In the genomic region with DNA sequence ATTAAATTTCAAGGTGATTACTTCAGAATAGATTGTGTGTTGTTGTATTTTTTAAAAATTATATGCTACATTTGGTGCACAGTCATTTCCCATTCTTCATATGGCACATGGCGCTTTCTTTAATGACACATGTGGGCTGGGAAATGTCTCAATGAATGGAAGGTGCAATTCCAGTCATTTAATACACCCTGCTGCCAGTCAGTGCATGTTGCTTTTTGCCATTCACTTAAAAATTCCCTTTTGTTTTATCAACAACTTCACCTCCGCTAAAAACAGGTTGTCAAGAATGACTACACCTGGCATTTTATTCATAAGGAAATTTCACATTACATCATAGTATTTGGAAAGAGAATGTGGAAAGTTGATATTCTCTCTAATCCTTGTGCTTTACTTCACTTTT, we compare ENCODE assay signal across 17 cellular contexts.
A peak's percentile ranks its signal among the peaks of the same experiment; 100 is the strongest.
DNase-seq lines count a peak whose midpoint lies in the region; ATAC-seq, FAIRE-seq and TF ChIP-seq lines count a peak whose summit lies in the region.
"Had no signal": no experiment of that assay in that cellular context is flagged by ENCODE, and none has a peak within 500 bp of the region (broad histone marks: within the 10 kb centered on the region; RNA-seq: fewer than 3 reads in every experiment).

No MANE protein-coding gene starts in this region.

- H3K36me3 Mint-ChIP-seq in type B pancreatic cell: no peaks in the 10 kb centered on the region
- H3K36me3 Mint-ChIP-seq: CD4-positive, alpha-beta memory T cell had no signal

- no TSS peak for BruUV-seq in HepG2 (replicated peaks; lab: Mats Ljungman, UMichigan)

- H3K27ac Mint-ChIP-seq in type B pancreatic cell: no peak overlapping the region
- H3K27ac Mint-ChIP-seq: CD4-positive, alpha-beta memory T cell had no signal

- no peaks in the 10 kb centered on the region for H3K4me1 ChIP-seq in HepG2 (ENCODE audit: insufficient read depth, low read length)
- no peaks in the 10 kb centered on the region for H3K4me1 ChIP-seq in right lobe of liver
- H3K4me1 ChIP-seq in foreskin keratinocyte: peaks cover 21% of the 10 kb centered on the region

- H3K4me3 ChIP-seq in HepG2 (replicated peaks in 1 of 3; ENCODE audit: insufficient read depth in 1 of 3, low read depth in 2 of 3, low read length in 3 of 3): no peak overlapping the region
- no peak overlapping the region for H3K4me3 ChIP-seq in right lobe of liver
- H3K4me3 ChIP-seq in epithelial cell of esophagus (ENCODE audit: low read length): no peak overlapping the region
- H3K4me3 ChIP-seq: GM23248 had no signal

- H3K9me3 ChIP-seq in HepG2 (ENCODE audit: low read length) (peaks cover 70% of the 10 kb centered on the region), right lobe of liver (peaks cover 0 to under 1% (median 0%) of the 10 kb centered on the region in 4 donors)

- TF ChIP-seq EP300 in HepG2 (IDR thresholded peaks at IDR 0.05; ENCODE audit: low read depth in 2 of 2, low read length in 2 of 2): no peak
- TF ChIP-seq EP300 in HepG2 (CRISPR knock-in tag; IDR thresholded peaks at IDR 0.05; ENCODE audit: borderline replicate concordance): no peak

- H4K20me1 ChIP-seq in HepG2 (ENCODE audit: insufficient read depth, low read length): no peaks in the 10 kb centered on the region

- no peak overlapping the region for H3K27ac ChIP-seq in HepG2 (ENCODE audit: extremely low read length, insufficient read depth, low read length)
- H3K27ac ChIP-seq in right lobe of liver: no peak overlapping the region
- H3K27ac ChIP-seq in foreskin keratinocyte: peak overlapping the region; percentile 49
- H3K27ac ChIP-seq: GM23248 had no signal

- H3K27me3 Mint-ChIP-seq in type B pancreatic cell: no peaks in the 10 kb centered on the region
- H3K27me3 Mint-ChIP-seq: CD4-positive, alpha-beta memory T cell had no signal

- no peaks in the 10 kb centered on the region for H3K4me1 Mint-ChIP-seq in type B pancreatic cell (ENCODE audit: unreplicated experiment)
- H3K4me1 Mint-ChIP-seq: CD4-positive, alpha-beta memory T cell had no signal

- H3K79me2 ChIP-seq in HepG2 (ENCODE audit: insufficient read depth, low read length): no peaks in the 10 kb centered on the region

- TF ChIP-seq RAD21 in HepG2 (CRISPR knock-in tag; IDR thresholded peaks at IDR 0.05): no peak

- no peak overlapping the region for H3K4me2 ChIP-seq in HepG2 (ENCODE audit: low read depth, low read length)

- ATAC-seq in HepG2 (no peak), right lobe of liver (no peak), foreskin keratinocyte (peak; percentile 62), GM21619 (IDR thresholded peaks at IDR 0.05; ENCODE audit: unreplicated experiment) (no peak)

- TF ChIP-seq CTCF in HepG2 (CRISPR knock-in tag; IDR thresholded peaks at IDR 0.05) (no peak), right lobe of liver (IDR thresholded peaks at IDR 0.05) (no peak), epithelial cell of esophagus (IDR thresholded peaks at IDR 0.05; ENCODE audit: insufficient read depth, low read depth, low read length, missing control alignments) (no peak), foreskin keratinocyte (conservative IDR thresholded peaks at IDR 0.05) (peak; percentile 29), type B pancreatic cell (conservative IDR thresholded peaks at IDR 0.05) (no peak)

- H3K36me3 ChIP-seq in HepG2 (replicated peaks in 1 of 2; ENCODE audit: control insufficient read depth in 1 of 2, insufficient read depth in 2 of 2, low read length in 2 of 2): no peaks in the 10 kb centered on the region
- no peaks in the 10 kb centered on the region for H3K36me3 ChIP-seq in right lobe of liver

- TF ChIP-seq POLR2A in HepG2 (IDR thresholded peaks at IDR 0.05; ENCODE audit: insufficient read depth in 1 of 2, low read depth in 2 of 2, low read length in 2 of 2) (no peak), right lobe of liver (IDR thresholded peaks at IDR 0.05) (no peak)

- no peaks in the 10 kb centered on the region for H3K27me3 ChIP-seq in HepG2 (ENCODE audit: control insufficient read depth in 1 of 2, insufficient read depth in 2 of 2, low read length in 2 of 2)
- no peaks in the 10 kb centered on the region for H3K27me3 ChIP-seq in right lobe of liver
- H3K27me3 ChIP-seq in foreskin keratinocyte: no peaks in the 10 kb centered on the region

- FAIRE-seq in HepG2 (lab: Jason Lieb, UNC): no peak
- FAIRE-seq: G401.6, GM12892, H1 had no signal

- POLR2A ChIA-PET in HepG2 (lab: Yijun Ruan, JAX): no interaction called here

- H3K4me3 Mint-ChIP-seq in type B pancreatic cell: no peak overlapping the region
- H3K4me3 Mint-ChIP-seq: CD4-positive, alpha-beta memory T cell had no signal

- intact Hi-C loops in HepG2 (cut with micrococcal nuclease; ENCODE audit: unreplicated experiment): no loop called here
- intact Hi-C loops in right lobe of liver (cut with DNase I): no loop called here

- H3K9me3 Mint-ChIP-seq in type B pancreatic cell: no peaks in the 10 kb centered on the region

- CTCF ChIA-PET in HepG2 (lab: Yijun Ruan, JAX; ENCODE audit: low intra/inter-chr PET ratio, low total read pairs): no interaction called here

- DNase-seq in HepG2 (ENCODE audit: low spot score) (no peak), right lobe of liver (no peak), epithelial cell of esophagus (ENCODE audit: low read depth) (peak; percentile 91), foreskin keratinocyte (peak; percentile 89 to 93), type B pancreatic cell (ENCODE audit: extremely low spot score, unreplicated experiment) (no peak)
- DNase-seq: C1 segment of cervical spinal cord; Calu3; CD4-positive, alpha-beta memory T cell; COR-L47; DND-41; GM23248; H7; HCEC 1CT had no signal

- no peak overlapping the region for H3K9ac ChIP-seq in HepG2 (ENCODE audit: insufficient read depth, low read depth, low read length)
- H3K9ac ChIP-seq: GM23248 had no signal

- in situ Hi-C loops in HepG2 (cut with HindIII; ENCODE audit: extremely low pct_ligation_motif_present, low pct_unique_long_range_greater_than_20kb): no loop called here

- WGBS in HepG2 (ENCODE audit: low lambda C conversion rate): 24% methylated on average over 2 of the region's 2 CpGs
- 66% methylated on average over 2 of the region's 2 CpGs for WGBS in right lobe of liver (ENCODE audit: insufficient coverage, low coverage, low lambda C conversion rate, missing lambda C conversion rate)

- no peak overlapping the region for H2AFZ ChIP-seq in HepG2 (ENCODE audit: low read length)
- H2AFZ ChIP-seq: GM23248 had no signal

TF ChIP-seq in HepG2, 621 proteins besides CTCF, POLR2A, EP300 and RAD21:
- TF ChIP-seq, protein P1, sequence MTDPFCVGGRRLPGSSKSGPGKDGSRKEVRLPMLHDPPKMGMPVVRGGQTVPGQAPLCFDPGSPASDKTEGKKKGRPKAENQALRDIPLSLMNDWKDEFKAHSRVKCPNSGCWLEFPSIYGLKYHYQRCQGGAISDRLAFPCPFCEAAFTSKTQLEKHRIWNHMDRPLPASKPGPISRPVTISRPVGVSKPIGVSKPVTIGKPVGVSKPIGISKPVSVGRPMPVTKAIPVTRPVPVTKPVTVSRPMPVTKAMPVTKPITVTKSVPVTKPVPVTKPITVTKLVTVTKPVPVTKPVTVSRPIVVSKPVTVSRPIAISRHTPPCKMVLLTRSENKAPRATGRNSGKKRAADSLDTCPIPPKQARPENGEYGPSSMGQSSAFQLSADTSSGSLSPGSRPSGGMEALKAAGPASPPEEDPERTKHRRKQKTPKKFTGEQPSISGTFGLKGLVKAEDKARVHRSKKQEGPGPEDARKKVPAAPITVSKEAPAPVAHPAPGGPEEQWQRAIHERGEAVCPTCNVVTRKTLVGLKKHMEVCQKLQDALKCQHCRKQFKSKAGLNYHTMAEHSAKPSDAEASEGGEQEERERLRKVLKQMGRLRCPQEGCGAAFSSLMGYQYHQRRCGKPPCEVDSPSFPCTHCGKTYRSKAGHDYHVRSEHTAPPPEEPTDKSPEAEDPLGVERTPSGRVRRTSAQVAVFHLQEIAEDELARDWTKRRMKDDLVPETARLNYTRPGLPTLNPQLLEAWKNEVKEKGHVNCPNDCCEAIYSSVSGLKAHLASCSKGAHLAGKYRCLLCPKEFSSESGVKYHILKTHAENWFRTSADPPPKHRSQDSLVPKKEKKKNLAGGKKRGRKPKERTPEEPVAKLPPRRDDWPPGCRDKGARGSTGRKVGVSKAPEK (CRISPR knock-in tag; IDR thresholded peaks at IDR 0.05; ENCODE audit: borderline replicate concordance): no peak
- TF ChIP-seq ZNF883 (CRISPR knock-in tag; IDR thresholded peaks at IDR 0.05; ENCODE audit: not compliant biosample characterization): no peak
- TF ChIP-seq, protein P2, sequence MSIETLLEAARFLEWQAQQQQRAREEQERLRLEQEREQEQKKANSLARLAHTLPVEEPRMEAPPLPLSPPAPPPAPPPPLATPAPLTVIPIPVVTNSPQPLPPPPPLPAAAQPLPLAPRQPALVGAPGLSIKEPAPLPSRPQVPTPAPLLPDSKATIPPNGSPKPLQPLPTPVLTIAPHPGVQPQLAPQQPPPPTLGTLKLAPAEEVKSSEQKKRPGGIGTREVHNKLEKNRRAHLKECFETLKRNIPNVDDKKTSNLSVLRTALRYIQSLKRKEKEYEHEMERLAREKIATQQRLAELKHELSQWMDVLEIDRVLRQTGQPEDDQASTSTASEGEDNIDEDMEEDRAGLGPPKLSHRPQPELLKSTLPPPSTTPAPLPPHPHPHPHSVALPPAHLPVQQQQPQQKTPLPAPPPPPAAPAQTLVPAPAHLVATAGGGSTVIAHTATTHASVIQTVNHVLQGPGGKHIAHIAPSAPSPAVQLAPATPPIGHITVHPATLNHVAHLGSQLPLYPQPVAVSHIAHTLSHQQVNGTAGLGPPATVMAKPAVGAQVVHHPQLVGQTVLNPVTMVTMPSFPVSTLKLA (IDR thresholded peaks at IDR 0.05): peak; percentile 48

Comparison
In these comparisons a context has a peak if more than half of its experiments do, and no peak if none do; other contexts are left out.
1. DNase-seq: peak in epithelial cell of esophagus (single experiment) and foreskin keratinocyte (2 of 2); none in HepG2 (single experiment), right lobe of liver (0 of 3) and type B pancreatic cell (single experiment).